ENCODE assay signal across 9 cellular contexts in genomic region chr15:76311071-76311956, GRCh38. TPM values are rescaled to one million over a fixed set of nuclear protein-coding genes. Genes with fewer than 3 reads are reported as not detected.
DNase-seq lines count a peak whose midpoint lies in the region; ATAC-seq and TF ChIP-seq lines count a peak whose summit lies in the region.
"Had no signal": no experiment of that assay in that cellular context is flagged by ENCODE, and none has a peak within 500 bp of the region (broad histone marks: within the 10 kb centered on the region; RNA-seq: fewer than 3 reads in every experiment).

TSS of gene ETFA (minus strand) at chr15:76311469. CDS start at chr15:76311388, 81 bp downstream.

- DNase-seq in AG09309 (ENCODE audit: low read depth) (peak; percentile 62), NCI-H226 (peak; percentile 99), activated B cell treated with CpG ODN at 0.5 μM for 24 hours (peak; percentile 90), caudate nucleus (lab: John Stamatoyannopoulos, UW) (peak in 60 of 61 donors; percentile 10 to 93 (median 79)), iris pigment epithelial cell (ENCODE audit: low read depth) (peak; percentile 95)
- DNase-seq in stimulated activated CD4-positive, alpha-beta T cell treated with anti-CD3 and anti-CD28 coated beads, Interleukin-12 subunit alpha, Interleukin-12 subunit beta, amount 100 ng/mL, for 24 hours (ENCODE audit: low read depth in 2 of 2) = peak; percentile 84 to 95

- peaks cover 9% of the 10 kb centered on the region for H3K36me3 Mint-ChIP-seq in activated B cell treated with CpG ODN at 0.5 μM for 24 hours (ENCODE audit: low read depth)

- POLR2A ChIA-PET in activated B cell treated with CpG ODN at 0.5 μM for 24 hours (lab: Charles Lee) = interaction anchor here (1.0 to 1.9 kb wide), 2 partner anchors 25 to 29 kb away, joined by 11 to 16 read pairs; partner anchors contain the start of gene ISL2

- CTCF ChIA-PET in activated B cell treated with CpG ODN at 0.5 μM for 24 hours (lab: Charles Lee) = no interaction called here

- peak within 1 kb of the TSS; percentile 98 for H3K4me3 ChIP-seq in AG09309 (ENCODE audit: control insufficient read depth, low read depth, low read length)
- H3K4me3 ChIP-seq: SK-N-MC had no signal

- no peaks in the 10 kb centered on the region for H3K9me3 Mint-ChIP-seq in activated B cell treated with CpG ODN at 0.5 μM for 24 hours

- TF ChIP-seq CTCF in AG09309 (IDR thresholded peaks at IDR 0.05; ENCODE audit: control insufficient read depth, insufficient read depth, low read depth, low read length, missing control alignments) (no peak), activated B cell treated with CpG ODN at 0.5 μM for 24 hours (IDR thresholded peaks at IDR 0.05) (no peak)

- H3K27ac Mint-ChIP-seq in activated B cell treated with CpG ODN at 0.5 μM for 24 hours = peak within 1 kb of the TSS; percentile 82

- ATAC-seq in GM19023 (IDR thresholded peaks at IDR 0.05; ENCODE audit: unreplicated experiment) (peak; percentile 98), HG03196 (IDR thresholded peaks at IDR 0.05; ENCODE audit: unreplicated experiment) (peak; percentile 94), activated B cell treated with CpG ODN at 0.5 μM for 24 hours (ENCODE audit: low read depth) (peak; percentile 97)

- intact Hi-C loops in activated B cell treated with CpG ODN at 0.5 μM for 24 hours (cut with micrococcal nuclease) = loop anchor here (1.0 to 10.0 kb wide), 4 partner anchors 24 to 753 kb away; partner anchors contain the start of gene RCN2

- H3K4me1 Mint-ChIP-seq in activated B cell treated with CpG ODN at 0.5 μM for 24 hours = peaks cover 35% of the 10 kb centered on the region

- H3K27me3 Mint-ChIP-seq in activated B cell treated with CpG ODN at 0.5 μM for 24 hours = no peaks in the 10 kb centered on the region

- H3K4me3 Mint-ChIP-seq in activated B cell treated with CpG ODN at 0.5 μM for 24 hours = peak within 1 kb of the TSS; percentile 89

- H3K27ac ChIP-seq in caudate nucleus (ENCODE audit: low read depth, low read length) = peak within 1 kb of the TSS; percentile 67
- H3K27ac ChIP-seq: SK-N-MC had no signal

RNA-seq across cellular contexts. Expression of gene ETFA, which starts in this region (rescaled TPM):
- total RNA-seq in activated B cell treated with CpG ODN at 0.5 μM for 24 hours = 112 and 113 TPM in 2 replicates

Comparison
In these comparisons a context has a peak if more than half of its experiments do, and no peak if none do; other contexts are left out.
1. Peak in every context shown above with its lines: DNase-seq, ATAC-seq, H3K4me3 ChIP-seq and H3K27ac ChIP-seq.